ENCODE assay signal across 1 cellular context in genomic region chr10:122459586-122460273, GRCh38.
TF ChIP-seq lines count a peak whose summit lies in the region.

No MANE protein-coding gene starts in this region.

TF ChIP-seq in H1, 55 proteins besides CTCF, POLR2A, EP300 and RAD21 (continued from another document):
- no peak for TF ChIP-seq HDAC6 (IDR thresholded peaks at IDR 0.05; ENCODE audit: low read depth, low read length)
- no peak for TF ChIP-seq CTBP2 (IDR thresholded peaks at IDR 0.05; ENCODE audit: borderline replicate concordance, insufficient read depth, insufficient read length, low read length)
- no peak for TF ChIP-seq RXRA (IDR thresholded peaks at IDR 0.05; ENCODE audit: insufficient read depth, low read depth, low read length)
- no peak for TF ChIP-seq EZH2 (IDR thresholded peaks at IDR 0.05; ENCODE audit: low read depth, low read length, severe bottlenecking)
- TF ChIP-seq CHD7 (IDR thresholded peaks at IDR 0.05; ENCODE audit: insufficient replicate concordance, low read length), result no peak
- TF ChIP-seq CBX8 (IDR thresholded peaks at IDR 0.05; ENCODE audit: borderline replicate concordance, low read depth, low read length), result no peak
- TF ChIP-seq SP2 (IDR thresholded peaks at IDR 0.05; ENCODE audit: low read length), result no peak
- TF ChIP-seq, protein P1, sequence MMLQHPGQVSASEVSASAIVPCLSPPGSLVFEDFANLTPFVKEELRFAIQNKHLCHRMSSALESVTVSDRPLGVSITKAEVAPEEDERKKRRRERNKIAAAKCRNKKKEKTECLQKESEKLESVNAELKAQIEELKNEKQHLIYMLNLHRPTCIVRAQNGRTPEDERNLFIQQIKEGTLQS (IDR thresholded peaks at IDR 0.05; ENCODE audit: insufficient read depth, low read depth, low read length), result no peak
- TF ChIP-seq SIX5 (IDR thresholded peaks at IDR 0.05; ENCODE audit: low read depth, low read length), result no peak
- TF ChIP-seq TAF7 (optimal IDR thresholded peaks at IDR 0.05; ENCODE audit: borderline replicate concordance, low read depth, low read length), result no peak
- no peak for TF ChIP-seq TEAD4 (IDR thresholded peaks at IDR 0.05; ENCODE audit: low read depth, low read length)
- TF ChIP-seq ASH2L (IDR thresholded peaks at IDR 0.05; ENCODE audit: low read length), result no peak
- no peak for TF ChIP-seq ZNF274 (IDR thresholded peaks at IDR 0.05; ENCODE audit: borderline replicate concordance, extremely low read depth, low read length)
